In genomic region chr20:37189617-37190016, GRCh38 we compare ENCODE assay signal across 17 cellular contexts. TPM values are rescaled to one million over a fixed set of nuclear protein-coding genes. Genes with fewer than 3 reads are reported as not detected.
DNase-seq lines count a peak whose midpoint lies in the region; ATAC-seq and TF ChIP-seq lines count a peak whose summit lies in the region.
"Had no signal": no experiment of that assay in that cellular context is flagged by ENCODE, and none has a peak within 500 bp of the region (broad histone marks: within the 10 kb centered on the region; RNA-seq: fewer than 3 reads in every experiment).

No MANE protein-coding gene starts in this region.

- H3K4me1 Mint-ChIP-seq in activated CD4-positive, alpha-beta T cell treated with anti-CD3 and anti-CD28 coated beads for 36 hours, result peaks cover 69% of the 10 kb centered on the region
- H3K4me1 Mint-ChIP-seq in activated naive CD8-positive, alpha-beta T cell treated with anti-CD3 and anti-CD28 coated beads, Interleukin-2, amount 10 ng/mL, durations not matched to agents 7 days and 5 days, result peaks cover 45% of the 10 kb centered on the region

- H2AFZ ChIP-seq in Karpas-422 (ENCODE audit: low read length), result no peak overlapping the region

- H4K20me1 ChIP-seq in Karpas-422 (ENCODE audit: insufficient read depth, low read depth, low read length), result peaks cover 47% of the 10 kb centered on the region

- H3K79me2 ChIP-seq in Karpas-422 (ENCODE audit: low read length), result peaks cover 92% of the 10 kb centered on the region

- peak overlapping the region; percentile 8 for H3K4me3 Mint-ChIP-seq in activated CD4-positive, alpha-beta T cell treated with anti-CD3 and anti-CD28 coated beads for 36 hours
- peak overlapping the region; percentile 46 for H3K4me3 Mint-ChIP-seq in activated naive CD8-positive, alpha-beta T cell treated with anti-CD3 and anti-CD28 coated beads, Interleukin-2, amount 10 ng/mL, durations not matched to agents 7 days and 5 days
- H3K4me3 Mint-ChIP-seq: type B pancreatic cell, WTC11 had no signal

- peak overlapping the region; percentile 2; the same call in 1 of the 2 replicates for H3K9ac ChIP-seq in Karpas-422 (ENCODE audit: low read length)

- CTCF ChIA-PET in activated CD4-positive, alpha-beta T cell treated with anti-CD3 and anti-CD28 coated beads for 36 hours (lab: Charles Lee), result interaction anchor here (0.6 to 2.7 kb wide), 8 partner anchors 9 to 344 kb away, joined by 3 to 13 read pairs (median 4); partner anchors contain the start of genes MROH8 and RPN2

- no peak for TF ChIP-seq CTCF in psoas muscle (IDR thresholded peaks at IDR 0.05)

- H3K36me3 ChIP-seq in Karpas-422 (ENCODE audit: insufficient read depth, low read length) (peaks cover 38% of the 10 kb centered on the region), psoas muscle (ENCODE audit: insufficient read depth in 1 of 2, low read depth in 1 of 2) (peaks cover 15 to 33% of the 10 kb centered on the region in 2 donors)

- peak overlapping the region; percentile 2 for H3K4me2 ChIP-seq in Karpas-422 (ENCODE audit: low read depth, low read length, poor library complexity, severe bottlenecking)

- H3K9me3 ChIP-seq in Karpas-422 (ENCODE audit: low read length), result no peaks in the 10 kb centered on the region
- H3K9me3 ChIP-seq in psoas muscle, result no peaks in the 10 kb centered on the region
- H3K9me3 ChIP-seq: body of pancreas, HAP-1 had no signal

- intact Hi-C loops in activated CD4-positive, alpha-beta T cell treated with anti-CD3 and anti-CD28 coated beads for 36 hours (cut with DNase I, micrococcal nuclease), result no loop called here
- intact Hi-C loops in psoas muscle (cut with DNase I), result loop anchor here (5.0 kb wide), 2 partner anchors 38 to 193 kb away; no protein-coding TSS in a partner anchor

- peaks cover 40% of the 10 kb centered on the region for H3K4me1 ChIP-seq in Karpas-422 (ENCODE audit: low read length)
- H3K4me1 ChIP-seq in psoas muscle, result peaks cover 40% of the 10 kb centered on the region
- H3K4me1 ChIP-seq: HAP-1 had no signal

- H3K27ac ChIP-seq in Karpas-422 (ENCODE audit: low read length) (peak overlapping the region; percentile 31), psoas muscle (peak overlapping the region; percentile 64)
- H3K27ac ChIP-seq: skin epidermis had no signal

- no peaks in the 10 kb centered on the region for H3K9me3 Mint-ChIP-seq in activated CD4-positive, alpha-beta T cell treated with anti-CD3 and anti-CD28 coated beads for 36 hours (ENCODE audit: low read depth)
- no peaks in the 10 kb centered on the region for H3K9me3 Mint-ChIP-seq in activated naive CD8-positive, alpha-beta T cell treated with anti-CD3 and anti-CD28 coated beads, Interleukin-2, amount 10 ng/mL, durations not matched to agents 7 days and 5 days
- H3K9me3 Mint-ChIP-seq: type B pancreatic cell, WTC11 had no signal

- 63 to 77% (median 71%) methylated on average over 3 of the region's 3 CpGs for WGBS in psoas muscle, 3 donors

- no peak for DNase-seq in activated CD4-positive, alpha-beta T cell treated with anti-CD3 and anti-CD28 coated beads for 36 hours
- no peak for DNase-seq in activated CD4-positive, alpha-beta T cell treated with anti-CD3 and anti-CD28 coated beads, Interleukin-2, amount 50 U/mL, for 1 hour
- DNase-seq in Karpas-422 (no peak), psoas muscle (no peak), NCI-H446 treated with DMSO at 0.1 percent for 48 hours (lab: John Stamatoyannopoulos, UW) (no peak), NCI-H510A treated with DMSO at 0.1 percent for 48 hours (lab: John Stamatoyannopoulos, UW) (no peak)
- no peak for DNase-seq in activated naive CD8-positive, alpha-beta T cell treated with anti-CD3 and anti-CD28 coated beads, Interleukin-2, amount 10 ng/mL, durations not matched to agents 7 days and 5 days
- DNase-seq in central memory CD4-positive, alpha-beta T cell, result no peak
- DNase-seq: body of pancreas, kidney, NCI-H2029, nucleus accumbens had no signal

- no peaks in the 10 kb centered on the region for H3K27me3 Mint-ChIP-seq in activated CD4-positive, alpha-beta T cell treated with anti-CD3 and anti-CD28 coated beads for 36 hours
- H3K27me3 Mint-ChIP-seq in activated naive CD8-positive, alpha-beta T cell treated with anti-CD3 and anti-CD28 coated beads, Interleukin-2, amount 10 ng/mL, durations not matched to agents 7 days and 5 days, result no peaks in the 10 kb centered on the region
- H3K27me3 Mint-ChIP-seq: type B pancreatic cell had no signal

- POLR2A ChIA-PET in activated CD4-positive, alpha-beta T cell treated with anti-CD3 and anti-CD28 coated beads for 36 hours (lab: Charles Lee), result interaction anchor here (0.7 to 1.6 kb wide), 2 partner anchors 11 to 59 kb away, joined by 4 to 9 read pairs; partner anchors contain the start of gene RPN2
- POLR2A ChIA-PET in activated naive CD8-positive, alpha-beta T cell treated with anti-CD3 and anti-CD28 coated beads, Interleukin-2, amount 10 ng/mL, durations not matched to agents 7 days and 5 days (lab: Charles Lee), result interaction anchor here (0.5 to 3.8 kb wide), 4 partner anchors 11 to 339 kb away, joined by 3 to 21 read pairs (median 4); partner anchors contain the start of genes MROH8 and RPN2

- peaks cover 56% of the 10 kb centered on the region for H3K36me3 Mint-ChIP-seq in activated CD4-positive, alpha-beta T cell treated with anti-CD3 and anti-CD28 coated beads for 36 hours (ENCODE audit: low read depth)
- peaks cover 38% of the 10 kb centered on the region for H3K36me3 Mint-ChIP-seq in activated naive CD8-positive, alpha-beta T cell treated with anti-CD3 and anti-CD28 coated beads, Interleukin-2, amount 10 ng/mL, durations not matched to agents 7 days and 5 days

- no peaks in the 10 kb centered on the region for H3K27me3 ChIP-seq in Karpas-422 (ENCODE audit: low read length)
- H3K27me3 ChIP-seq in psoas muscle (ENCODE audit: insufficient read depth in 3 of 3, low read length in 2 of 3), result no peaks in the 10 kb centered on the region
- H3K27me3 ChIP-seq: body of pancreas had no signal

- H3K27ac Mint-ChIP-seq in activated CD4-positive, alpha-beta T cell treated with anti-CD3 and anti-CD28 coated beads for 36 hours, result peak overlapping the region; percentile 84
- peak overlapping the region; percentile 86 for H3K27ac Mint-ChIP-seq in activated naive CD8-positive, alpha-beta T cell treated with anti-CD3 and anti-CD28 coated beads, Interleukin-2, amount 10 ng/mL, durations not matched to agents 7 days and 5 days
- H3K27ac Mint-ChIP-seq: type B pancreatic cell, WTC11 had no signal

- H3K4me3 ChIP-seq in Karpas-422 (ENCODE audit: low read length) (no peak overlapping the region), psoas muscle (no peak overlapping the region)
- H3K4me3 ChIP-seq: body of pancreas, HAP-1, skin epidermis had no signal

- ATAC-seq in activated CD4-positive, alpha-beta T cell treated with anti-CD3 and anti-CD28 coated beads for 36 hours, result peak; percentile 70
- peak; percentile 18 for ATAC-seq in activated naive CD8-positive, alpha-beta T cell treated with anti-CD3 and anti-CD28 coated beads, Interleukin-2, amount 10 ng/mL, durations not matched to agents 7 days and 5 days (ENCODE audit: low read depth)
- ATAC-seq in psoas muscle, result no peak
- ATAC-seq: body of pancreas, Panc1, WTC11 had no signal

- H3K9me2 ChIP-seq in Karpas-422 (replicated peaks; ENCODE audit: insufficient read depth, low read length), result no peaks in the 10 kb centered on the region

RNA-seq across cellular contexts. Expression of gene MROH8, which starts 10.3 kb away (rescaled TPM):
- total RNA-seq in activated CD4-positive, alpha-beta T cell treated with anti-CD3 and anti-CD28 coated beads for 36 hours, result 1 to 10 TPM; 3.0 to 4.5 TPM
- 1.3 and 1.9 TPM in 2 replicates for total RNA-seq in Karpas-422 (2014; rRNA removed; shearing (Covaris generic); ENCODE audit: low replicate concordance)
- 1 to 10 TPM; 2.0 to 2.5 TPM for total RNA-seq in activated naive CD8-positive, alpha-beta T cell treated with anti-CD3 and anti-CD28 coated beads, Interleukin-2, amount 10 ng/mL, durations not matched to agents 7 days and 5 days
- total RNA-seq in psoas muscle, result 1 to 10 TPM; 4.1 to 5.5 (median 4.8) TPM
- 1 to 10 TPM in 2 of 3 donors, under 1 TPM in 1; 0.99 to 3.7 (median 3.4) TPM for polyA plus RNA-seq in psoas muscle

RNA-seq across cellular contexts. Expression of gene RPN2, which starts 10.5 kb away (rescaled TPM):
- 100 to 1,000 TPM; 103 to 115 TPM for total RNA-seq in activated CD4-positive, alpha-beta T cell treated with anti-CD3 and anti-CD28 coated beads for 36 hours
- total RNA-seq in Karpas-422 (2014; rRNA removed; shearing (Covaris generic); ENCODE audit: low replicate concordance), result 125 and 283 TPM in 2 replicates
- total RNA-seq in activated naive CD8-positive, alpha-beta T cell treated with anti-CD3 and anti-CD28 coated beads, Interleukin-2, amount 10 ng/mL, durations not matched to agents 7 days and 5 days, result 100 to 1,000 TPM; 126 to 135 TPM
- 100 to 1,000 TPM in 1 of 4 donors, 10 to 100 TPM in 3; 66.4 to 129 (median 94.2) TPM for total RNA-seq in psoas muscle
- polyA plus RNA-seq in psoas muscle, result 100 to 1,000 TPM in 2 of 3 donors, 10 to 100 TPM in 1; 91.7 to 131 (median 113) TPM

Comparison
In these comparisons a context has a peak if more than half of its experiments do, and no peak if none do; other contexts are left out.
1. ATAC-seq: peak in activated CD4-positive, alpha-beta T cell treated with anti-CD3 and anti-CD28 coated beads for 36 hours (single experiment) and activated naive CD8-positive, alpha-beta T cell treated with anti-CD3 and anti-CD28 coated beads, Interleukin-2, amount 10 ng/mL, durations not matched to agents 7 days and 5 days (single experiment); none in psoas muscle (0 of 4).
2. intact Hi-C loops: an anchor here in psoas muscle (5.0 kb wide); none called in activated CD4-positive, alpha-beta T cell treated with anti-CD3 and anti-CD28 coated beads for 36 hours.